ENCODE assay signal across 16 cellular contexts in the genomic region with DNA sequence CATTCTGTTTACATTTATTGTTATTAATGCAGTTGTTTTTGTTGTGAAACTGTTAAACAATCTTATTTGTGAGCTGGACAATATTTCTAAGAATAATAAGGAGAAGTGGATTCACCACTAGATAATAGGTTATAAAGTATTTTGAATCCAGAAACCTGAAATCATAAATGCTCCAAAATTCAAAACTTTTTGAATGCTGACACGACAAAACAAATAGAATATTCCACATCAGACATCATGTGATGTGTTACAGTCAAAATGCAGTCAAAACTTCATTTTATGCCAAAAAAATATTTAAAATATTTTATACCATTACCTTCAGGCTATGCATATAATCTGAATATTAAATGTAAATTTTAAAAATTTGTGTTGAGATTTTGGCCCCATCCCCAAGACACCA.
DNase-seq lines count a peak whose midpoint lies in the region; ATAC-seq and TF ChIP-seq lines count a peak whose summit lies in the region.
"Had no signal": no experiment of that assay in that cellular context is flagged by ENCODE, and none has a peak within 500 bp of the region (broad histone marks: within the 10 kb centered on the region; RNA-seq: fewer than 3 reads in every experiment).

No MANE protein-coding gene starts in this region.

- H3K9me1 ChIP-seq in IMR-90 (ENCODE audit: insufficient read depth, low read length): no peaks in the 10 kb centered on the region

- TF ChIP-seq CTCF in 22Rv1 (IDR thresholded peaks at IDR 0.05): no peak
- TF ChIP-seq CTCF in IMR-90 (conservative IDR thresholded peaks at IDR 0.05; ENCODE audit: low read depth, low read length): no peak
- TF ChIP-seq CTCF in PC-9 (conservative IDR thresholded peaks at IDR 0.05): no peak

- TF ChIP-seq POLR2A in IMR-90 (IDR thresholded peaks at IDR 0.05; ENCODE audit: low read depth, low read length): no peak

- intact Hi-C loops in IMR-90 (cut with micrococcal nuclease): no loop called here
- intact Hi-C loops in PC-9 (cut with micrococcal nuclease; ENCODE audit: unreplicated experiment): no loop called here

- H2BK15ac ChIP-seq in IMR-90 (ENCODE audit: low read depth, low read length): no peak overlapping the region

- WGBS in IMR-90 (ENCODE audit: extremely low coverage in 2 of 2, insufficient read length in 1 of 2), 2 experiments: no CpG with 5 or more reads among the region's 1 CpG

- no peak overlapping the region for H2AK9ac ChIP-seq in IMR-90 (replicated peaks; ENCODE audit: low read depth, low read length, poor library complexity)

- no peaks in the 10 kb centered on the region for H3K4me1 ChIP-seq in IMR-90 (ENCODE audit: control insufficient read depth, insufficient read depth, low read length)
- no peaks in the 10 kb centered on the region for H3K4me1 ChIP-seq in PC-9 (replicated peaks; ENCODE audit: insufficient read depth)
- H3K4me1 ChIP-seq: A549; BLaER1 treated with 17β-estradiol and CSF1 and Interleukin-3, amounts not matched to agents 10 nM and 100 nM; Caco-2 had no signal

- H4K91ac ChIP-seq in IMR-90 (ENCODE audit: insufficient read depth, low read depth, low read length): no peak overlapping the region

- H2AK5ac ChIP-seq in IMR-90 (ENCODE audit: low read depth, low read length): no peak overlapping the region

- H4K5ac ChIP-seq in IMR-90 (ENCODE audit: low read depth, low read length): no peak overlapping the region

- H3K9me3 ChIP-seq in IMR-90 (ENCODE audit: control insufficient read depth, insufficient read depth, low read length): no peaks in the 10 kb centered on the region
- H3K9me3 ChIP-seq in PC-9 (ENCODE audit: insufficient read depth, low read depth): no peaks in the 10 kb centered on the region
- H3K9me3 ChIP-seq: A549; BLaER1 treated with 17β-estradiol and CSF1 and Interleukin-3, amounts not matched to agents 10 nM and 100 nM; Caco-2 had no signal

- no peak overlapping the region for H3K18ac ChIP-seq in IMR-90 (ENCODE audit: low read depth, low read length)

- H3K36me3 ChIP-seq in IMR-90 (ENCODE audit: control insufficient read depth, insufficient read depth, low read length) (no peaks in the 10 kb centered on the region), PC-9 (ENCODE audit: low read depth) (no peaks in the 10 kb centered on the region)
- H3K36me3 ChIP-seq: BLaER1 treated with 17β-estradiol and CSF1 and Interleukin-3, amounts not matched to agents 10 nM and 100 nM had no signal

- H2AFZ ChIP-seq in IMR-90 (replicated peaks; ENCODE audit: low read length, poor library complexity): no peak overlapping the region
- peak overlapping the region; percentile 55; the same call in 1 of the 2 replicates for H2AFZ ChIP-seq in PC-9

- H2BK5ac ChIP-seq in IMR-90 (ENCODE audit: low read depth, low read length, poor library complexity, severe bottlenecking): no peak overlapping the region

- H3K4me2 ChIP-seq in IMR-90 (ENCODE audit: low read depth, low read length) (no peak overlapping the region), PC-9 (no peak overlapping the region)
- H3K4me2 ChIP-seq: A549; BLaER1 treated with 17β-estradiol and CSF1 and Interleukin-3, amounts not matched to agents 10 nM and 100 nM had no signal

- H4K8ac ChIP-seq in IMR-90 (ENCODE audit: low read depth in 2 of 2, low read length in 2 of 2): no peak overlapping the region

- H3K4ac ChIP-seq in IMR-90 (ENCODE audit: low read depth, low read length): no peak overlapping the region

- no peaks in the 10 kb centered on the region for H3F3A ChIP-seq in PC-9 (ENCODE audit: insufficient read depth, low read depth)

- no peak overlapping the region for H3K14ac ChIP-seq in IMR-90 (replicated peaks; ENCODE audit: low read depth, low read length)

- in situ Hi-C loops in IMR-90 (cut with MboI; ENCODE audit: low sequenced_read_pairs): no loop called here

- DNase-seq in IMR-90: no peak
- no peak for DNase-seq in PC-9
- DNase-seq in NCI-H345 (lab: John Stamatoyannopoulos, UW): no peak
- DNase-seq: AML-193; Caco-2; Calu3; CD4-positive, alpha-beta T cell; CD8-positive, alpha-beta T cell; DMS79 treated with DMSO at 0.1 percent for 48 hours; GF-D8 had no signal

- H3K56ac ChIP-seq in IMR-90 (ENCODE audit: extremely low read depth, insufficient read depth, low read length): no peak overlapping the region

- no peaks in the 10 kb centered on the region for H3K79me2 ChIP-seq in PC-9 (ENCODE audit: low read depth)

- H3K4me3 ChIP-seq in IMR-90 (ENCODE audit: insufficient read depth, low read depth, low read length): no peak overlapping the region
- no peak overlapping the region for H3K4me3 ChIP-seq in PC-9
- H3K4me3 ChIP-seq: A549; BLaER1 treated with 17β-estradiol and CSF1 and Interleukin-3, amounts not matched to agents 10 nM and 100 nM had no signal

- POLR2A ChIA-PET in IMR-90 (lab: Charles Lee; ENCODE audit: unreplicated experiment) (no interaction called here), PC-9 (lab: Charles Lee; ENCODE audit: unreplicated experiment) (no interaction called here)

- H3K27ac ChIP-seq in 22Rv1 (peak overlapping the region; percentile 24), IMR-90 (ENCODE audit: insufficient read depth, low read length) (no peak overlapping the region), PC-9 (no peak overlapping the region)
- H3K27ac ChIP-seq: A549; BLaER1 treated with 17β-estradiol and CSF1 and Interleukin-3, amounts not matched to agents 10 nM and 100 nM; C4-2B had no signal

- TF ChIP-seq RAD21 in IMR-90 (IDR thresholded peaks at IDR 0.05; ENCODE audit: low read length): no peak

- H3K23ac ChIP-seq in IMR-90 (ENCODE audit: low read depth, low read length): no peak overlapping the region

- no peak overlapping the region for H2BK120ac ChIP-seq in IMR-90 (ENCODE audit: low read depth, low read length)

- no peak overlapping the region for H3K9ac ChIP-seq in IMR-90 (ENCODE audit: low read depth, low read length)
- H3K9ac ChIP-seq: BLaER1 treated with 17β-estradiol and CSF1 and Interleukin-3, amounts not matched to agents 10 nM and 100 nM had no signal

- H4K20me1 ChIP-seq in IMR-90 (ENCODE audit: insufficient read depth, low read length) (no peaks in the 10 kb centered on the region), PC-9 (ENCODE audit: insufficient read depth) (no peaks in the 10 kb centered on the region)
- H4K20me1 ChIP-seq: BLaER1 treated with 17β-estradiol and CSF1 and Interleukin-3, amounts not matched to agents 10 nM and 100 nM had no signal

- H3K27me3 ChIP-seq in IMR-90 (ENCODE audit: control insufficient read depth, insufficient read depth, low read length): no peaks in the 10 kb centered on the region
- H3K27me3 ChIP-seq in PC-9 (ENCODE audit: insufficient read depth, low read depth): no peaks in the 10 kb centered on the region
- H3K27me3 ChIP-seq: BLaER1 treated with 17β-estradiol and CSF1 and Interleukin-3, amounts not matched to agents 10 nM and 100 nM had no signal

- H3K79me1 ChIP-seq in IMR-90 (ENCODE audit: low read depth in 1 of 2, low read length in 2 of 2): no peaks in the 10 kb centered on the region

- CTCF ChIA-PET in IMR-90 (lab: Yijun Ruan, JAX) (no interaction called here), PC-9 (lab: Charles Lee) (no interaction called here)

- no peak for ATAC-seq in IMR-90 (ENCODE audit: low read depth)
- no peak for ATAC-seq in GM21619 (IDR thresholded peaks at IDR 0.05; ENCODE audit: unreplicated experiment)
- no peak for ATAC-seq in GM19023 (IDR thresholded peaks at IDR 0.05; ENCODE audit: unreplicated experiment)
- ATAC-seq: A549; CD8-positive, alpha-beta T cell had no signal

- no peak overlapping the region for H2BK20ac ChIP-seq in IMR-90 (ENCODE audit: low read depth, low read length)

- BruUV-seq in IMR-90 (replicated peaks; lab: Mats Ljungman, UMichigan): no TSS peak
- no TSS peak for BruUV-seq in PC-9 (replicated peaks; lab: Mats Ljungman, UMichigan)

- no peaks in the 10 kb centered on the region for H3K9me2 ChIP-seq in PC-9 (ENCODE audit: insufficient read depth)

- dilution Hi-C loops in IMR-90 (cut with HindIII; ENCODE audit: low sequenced_read_pairs, unreplicated experiment): no loop called here

TF ChIP-seq in IMR-90, 13 proteins besides CTCF, POLR2A, EP300 and RAD21:
- TF ChIP-seq RFX5 (IDR thresholded peaks at IDR 0.05; ENCODE audit: low read depth, low read length) (no peak), MAFK (IDR thresholded peaks at IDR 0.05; ENCODE audit: low read depth, low read length) (peak; percentile 63)
